Comparison of ENCODE assay signal across 10 cellular contexts in the genomic region with DNA sequence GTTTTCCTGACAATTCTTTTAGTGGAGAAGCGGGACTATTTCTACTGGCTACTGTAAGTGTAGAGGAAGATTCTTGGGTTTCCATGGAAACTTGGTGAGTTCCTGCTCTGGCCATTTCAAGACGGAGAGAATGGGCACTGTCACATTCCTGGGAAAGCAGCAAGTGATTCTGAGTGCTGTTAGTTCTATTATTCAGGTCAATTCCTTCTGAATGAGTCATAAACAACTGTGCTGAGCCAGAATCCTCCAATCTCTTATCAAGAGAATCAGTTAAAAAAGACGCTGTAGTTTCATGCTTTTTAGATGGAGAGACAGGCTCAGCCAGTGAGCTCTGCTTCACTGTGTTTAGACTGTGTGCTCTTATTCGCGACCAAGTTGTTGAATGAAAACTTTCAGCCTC. TPM values are rescaled to one million over a fixed set of nuclear protein-coding genes. Genes with fewer than 3 reads are reported as not detected.
A peak's percentile ranks its signal among the peaks of the same experiment; 100 is the strongest.
DNase-seq lines count a peak whose midpoint lies in the region; ATAC-seq and TF ChIP-seq lines count a peak whose summit lies in the region.
"Had no signal": no experiment of that assay in that cellular context is flagged by ENCODE, and none has a peak within 500 bp of the region (broad histone marks: within the 10 kb centered on the region; RNA-seq: fewer than 3 reads in every experiment).

No MANE protein-coding gene starts in this region.

- H3K4me1 Mint-ChIP-seq in activated T-cell treated with anti-CD3 and anti-CD28 coated beads, Interleukin-2, amount 50 U/mL, for 72 hours (ENCODE audit: low read depth) = peaks cover 37% of the 10 kb centered on the region
- peaks cover 47% of the 10 kb centered on the region for H3K4me1 Mint-ChIP-seq in activated T-cell treated with anti-CD3 and anti-CD28 coated beads, Interleukin-2, amount 50 U/mL, for 24 hours (ENCODE audit: low read depth)
- H3K4me1 Mint-ChIP-seq in WTC11 = peaks cover 6% of the 10 kb centered on the region

- H3K27me3 ChIP-seq in iPS-18a (ENCODE audit: control insufficient read depth, insufficient read depth, low read length) (no peaks in the 10 kb centered on the region), thyroid gland (no peaks in the 10 kb centered on the region)

- H3K9ac ChIP-seq in iPS-18a (ENCODE audit: low read length) = no peak overlapping the region

- H3K27ac ChIP-seq in iPS-18a (ENCODE audit: low read length) (peak overlapping the region; percentile 21), thyroid gland (peak overlapping the region; percentile 13 to 56 (median 54))
- H3K27ac ChIP-seq: C4-2B had no signal

- TF ChIP-seq CTCF in WTC11 (IDR thresholded peaks at IDR 0.05) (no peak), thyroid gland (IDR thresholded peaks at IDR 0.05) (no peak)

- no peak overlapping the region for H3K4me3 ChIP-seq in iPS-18a (ENCODE audit: low read length)
- no peak overlapping the region for H3K4me3 ChIP-seq in thyroid gland (replicated peaks in 1 of 3)

- no peak for TF ChIP-seq POLR2A in thyroid gland (IDR thresholded peaks at IDR 0.05)

- CTCF ChIA-PET in WTC11 (lab: Charles Lee) = no interaction called here

- H3K9me3 Mint-ChIP-seq in activated T-cell treated with anti-CD3 and anti-CD28 coated beads, Interleukin-2, amount 50 U/mL, for 72 hours = no peaks in the 10 kb centered on the region
- no peaks in the 10 kb centered on the region for H3K9me3 Mint-ChIP-seq in activated T-cell treated with anti-CD3 and anti-CD28 coated beads, Interleukin-2, amount 50 U/mL, for 24 hours
- no peaks in the 10 kb centered on the region for H3K9me3 Mint-ChIP-seq in WTC11

- peaks cover 47% of the 10 kb centered on the region for H3K36me3 ChIP-seq in iPS-18a (ENCODE audit: control insufficient read depth, low read depth, low read length)
- H3K36me3 ChIP-seq in thyroid gland = peaks cover 0 to 10% of the 10 kb centered on the region in 2 donors

- H3K4me1 ChIP-seq in iPS-18a (ENCODE audit: control insufficient read depth, low read depth, low read length) (no peaks in the 10 kb centered on the region), thyroid gland (peaks cover 15 to 37% of the 10 kb centered on the region in 2 donors)

- peak overlapping the region; percentile 57 for H3K27ac Mint-ChIP-seq in activated T-cell treated with anti-CD3 and anti-CD28 coated beads, Interleukin-2, amount 50 U/mL, for 72 hours
- H3K27ac Mint-ChIP-seq in activated T-cell treated with anti-CD3 and anti-CD28 coated beads, Interleukin-2, amount 50 U/mL, for 24 hours = no peak overlapping the region
- H3K27ac Mint-ChIP-seq in WTC11 = peak overlapping the region; percentile 98

- 27 to 37% methylated on average over 5 of the region's 5 CpGs for WGBS in thyroid gland, 2 donors

- no peaks in the 10 kb centered on the region for H3K27me3 Mint-ChIP-seq in activated T-cell treated with anti-CD3 and anti-CD28 coated beads, Interleukin-2, amount 50 U/mL, for 72 hours (ENCODE audit: low read depth)
- H3K27me3 Mint-ChIP-seq in activated T-cell treated with anti-CD3 and anti-CD28 coated beads, Interleukin-2, amount 50 U/mL, for 24 hours = no peaks in the 10 kb centered on the region
- H3K27me3 Mint-ChIP-seq in WTC11 (ENCODE audit: low read depth) = no peaks in the 10 kb centered on the region

- H3K9me3 ChIP-seq in iPS-18a (ENCODE audit: control insufficient read depth, low read depth, low read length) (no peaks in the 10 kb centered on the region), thyroid gland (no peaks in the 10 kb centered on the region)

- H3K4me3 Mint-ChIP-seq in activated T-cell treated with anti-CD3 and anti-CD28 coated beads, Interleukin-2, amount 50 U/mL, for 72 hours = no peak overlapping the region
- H3K4me3 Mint-ChIP-seq in activated T-cell treated with anti-CD3 and anti-CD28 coated beads, Interleukin-2, amount 50 U/mL, for 24 hours = no peak overlapping the region
- no peak overlapping the region for H3K4me3 Mint-ChIP-seq in WTC11

- H3K36me3 Mint-ChIP-seq in activated T-cell treated with anti-CD3 and anti-CD28 coated beads, Interleukin-2, amount 50 U/mL, for 72 hours (ENCODE audit: insufficient read depth in 2 of 2) = peaks cover 8 to 39% of the 10 kb centered on the region in 2 donors
- peaks cover 93% of the 10 kb centered on the region for H3K36me3 Mint-ChIP-seq in activated T-cell treated with anti-CD3 and anti-CD28 coated beads, Interleukin-2, amount 50 U/mL, for 24 hours (ENCODE audit: low read depth)
- peaks cover 54% of the 10 kb centered on the region for H3K36me3 Mint-ChIP-seq in WTC11

- intact Hi-C loops in thyroid gland (cut with DNase I) = no loop called here

- no peak for DNase-seq in activated T-cell treated with anti-CD3 and anti-CD28 coated beads, Interleukin-2, amount 50 U/mL, for 72 hours
- no peak for DNase-seq in activated T-cell treated with anti-CD3 and anti-CD28 coated beads, Interleukin-2, amount 50 U/mL, for 24 hours
- DNase-seq in WTC11 (ENCODE audit: low spot score) (no peak), thyroid gland (peak; percentile 39 to 48), medulla oblongata (ENCODE audit: extremely low spot score) (no peak)
- DNase-seq: MV-4-11 had no signal

- no peak for ATAC-seq in activated T-cell treated with anti-CD3 and anti-CD28 coated beads, Interleukin-2, amount 50 U/mL, for 72 hours (replicated peaks in 1 of 2)
- ATAC-seq in WTC11 = peak; percentile 46
- no peak for ATAC-seq in GM21576 (IDR thresholded peaks at IDR 0.05; ENCODE audit: unreplicated experiment)
- ATAC-seq in HG02938 (IDR thresholded peaks at IDR 0.05; ENCODE audit: unreplicated experiment) = no peak

- POLR2A ChIA-PET in WTC11 (lab: Charles Lee) = no interaction called here

TF ChIP-seq in WTC11, 78 proteins besides CTCF, POLR2A, EP300 and RAD21 (continues in another document):
- TF ChIP-seq, protein P1, sequence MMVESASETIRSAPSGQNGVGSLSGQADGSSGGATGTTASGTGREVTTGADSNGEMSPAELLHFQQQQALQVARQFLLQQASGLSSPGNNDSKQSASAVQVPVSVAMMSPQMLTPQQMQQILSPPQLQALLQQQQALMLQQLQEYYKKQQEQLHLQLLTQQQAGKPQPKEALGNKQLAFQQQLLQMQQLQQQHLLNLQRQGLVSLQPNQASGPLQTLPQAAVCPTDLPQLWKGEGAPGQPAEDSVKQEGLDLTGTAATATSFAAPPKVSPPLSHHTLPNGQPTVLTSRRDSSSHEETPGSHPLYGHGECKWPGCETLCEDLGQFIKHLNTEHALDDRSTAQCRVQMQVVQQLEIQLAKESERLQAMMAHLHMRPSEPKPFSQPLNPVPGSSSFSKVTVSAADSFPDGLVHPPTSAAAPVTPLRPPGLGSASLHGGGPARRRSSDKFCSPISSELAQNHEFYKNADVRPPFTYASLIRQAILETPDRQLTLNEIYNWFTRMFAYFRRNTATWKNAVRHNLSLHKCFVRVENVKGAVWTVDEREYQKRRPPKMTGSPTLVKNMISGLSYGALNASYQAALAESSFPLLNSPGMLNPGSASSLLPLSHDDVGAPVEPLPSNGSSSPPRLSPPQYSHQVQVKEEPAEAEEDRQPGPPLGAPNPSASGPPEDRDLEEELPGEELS (CRISPR knock-in tag; IDR thresholded peaks at IDR 0.05) = no peak
- TF ChIP-seq ETV6 (CRISPR knock-in tag; IDR thresholded peaks at IDR 0.05) (no peak), USF2 (CRISPR knock-in tag; IDR thresholded peaks at IDR 0.05) (no peak), HMGXB4 (CRISPR knock-in tag; IDR thresholded peaks at IDR 0.05) (no peak), RORB (CRISPR knock-in tag; IDR thresholded peaks at IDR 0.05) (no peak), ZNF416 (CRISPR knock-in tag; IDR thresholded peaks at IDR 0.05) (no peak), ZNF121 (CRISPR knock-in tag; IDR thresholded peaks at IDR 0.05) (no peak), E2F1 (CRISPR knock-in tag; IDR thresholded peaks at IDR 0.05) (no peak), EMX1 (CRISPR knock-in tag; IDR thresholded peaks at IDR 0.05) (no peak)

RNA-seq across cellular contexts. Expression of gene AKAP10, which starts 19.6 kb away (rescaled TPM):
- total RNA-seq in activated T-cell treated with anti-CD3 and anti-CD28 coated beads, Interleukin-2, amount 50 U/mL, for 72 hours = 10 to 100 TPM; 31.3 to 34.9 TPM
- total RNA-seq in WTC11 (2021) = 29.9 to 33.6 TPM (median 33.2 TPM) in 3 replicates
- 10 to 100 TPM; 34.6 to 65.0 (median 42.0) TPM for total RNA-seq in thyroid gland

RNA-seq across cellular contexts. Expression of gene SPECC1, which starts 51.1 kb away (rescaled TPM):
- 10 to 100 TPM; 10.3 to 12.9 TPM for total RNA-seq in activated T-cell treated with anti-CD3 and anti-CD28 coated beads, Interleukin-2, amount 50 U/mL, for 72 hours
- total RNA-seq in WTC11 (2021) = 91.9 to 103 TPM (median 93.4 TPM) in 3 replicates
- total RNA-seq in thyroid gland = 10 to 100 TPM; 19.8 to 41.5 (median 24.4) TPM

Comparison
In these comparisons a context has a peak if more than half of its experiments do, and no peak if none do; other contexts are left out.
1. DNase-seq: peak in thyroid gland (2 of 2); none in activated T-cell treated with anti-CD3 and anti-CD28 coated beads, Interleukin-2, amount 50 U/mL, for 72 hours (0 of 2), activated T-cell treated with anti-CD3 and anti-CD28 coated beads, Interleukin-2, amount 50 U/mL, for 24 hours (single experiment), WTC11 (single experiment) and medulla oblongata (single experiment).